In genomic region chr1:47842228-47842627, GRCh38 we compare ENCODE assay signal across 19 cellular contexts.
"Had no signal": no experiment of that assay in that cellular context is flagged by ENCODE, and none has a peak within 500 bp of the region (broad histone marks: within the 10 kb centered on the region; RNA-seq: fewer than 3 reads in every experiment).

No MANE protein-coding gene starts in this region.

- H3K4me3 ChIP-seq: gastroesophageal sphincter had no signal

- H3K36me3 ChIP-seq: gastroesophageal sphincter, WERI-Rb-1 had no signal

- H3K27ac ChIP-seq: epithelial cell of prostate, WERI-Rb-1 had no signal

- DNase-seq: activated CD4-positive, alpha-beta T cell treated with anti-CD3 and anti-CD28 coated beads for 1 hour; activated CD8-positive, alpha-beta memory T cell treated with anti-CD3 and anti-CD28 coated beads, Interleukin-2, amount 50 U/mL, for 4 hours; activated naive CD4-positive, alpha-beta T cell treated with Interleukin-2 at 50 U/mL for 16 hours; activated naive CD8-positive, alpha-beta T cell treated with anti-CD3 and anti-CD28 coated beads, Interleukin-2, amount 10 ng/mL, durations not matched to agents 7 days and 5 days; activated T-cell treated with anti-CD3 and anti-CD28 coated beads, Interleukin-2, amount 50 U/mL, for 24 hours; amniotic stem cell; cerebellar nuclear complex; cortex of kidney; hypothalamus; islet precursor cell; left cardiac atrium; occipital lobe; stimulated activated CD4-positive, alpha-beta T cell treated with anti-CD3 and anti-CD28 coated beads, Interleukin-4, amount 100 ng/mL, for 4 hours; stimulated activated naive CD8-positive, alpha-beta T cell treated with anti-CD3 and anti-CD28 coated beads, Interleukin-15, Interleukin-2, amounts not matched to agents 100 U/mL and 50 U/mL, for 24 hours; T-helper 1 cell; trophoblast cell; WERI-Rb-1 had no signal

- H3K9me3 ChIP-seq: gastroesophageal sphincter had no signal

- H3K27me3 ChIP-seq: gastroesophageal sphincter had no signal
